Comparison of ENCODE assay signal across 25 cellular contexts in genomic region chr4:141464366-141464765, GRCh38.
A peak's percentile ranks its signal among the peaks of the same experiment; 100 is the strongest.
DNase-seq lines count a peak whose midpoint lies in the region; ATAC-seq and TF ChIP-seq lines count a peak whose summit lies in the region.
"Had no signal": no experiment of that assay in that cellular context is flagged by ENCODE, and none has a peak within 500 bp of the region (broad histone marks: within the 10 kb centered on the region; RNA-seq: fewer than 3 reads in every experiment).

No MANE protein-coding gene starts in this region.

- no peak overlapping the region for H3K9ac ChIP-seq in smooth muscle cell (ENCODE audit: low read depth)
- H3K9ac ChIP-seq: BLaER1 had no signal

- no peak for ATAC-seq in left ventricle myocardium superior
- ATAC-seq: A549; activated CD4-positive, alpha-beta T cell treated with anti-CD3 and anti-CD28 coated beads for 36 hours; activated naive CD8-positive, alpha-beta T cell treated with anti-CD3 and anti-CD28 coated beads, Interleukin-2, amount 50 U/mL, for 24 hours; left cardiac atrium; upper lobe of right lung had no signal

- H3K27ac ChIP-seq in adrenal gland (no peak overlapping the region), smooth muscle cell (ENCODE audit: low read depth) (no peak overlapping the region)
- H3K27ac ChIP-seq: A549, BLaER1, prostate gland, SJSA1, upper lobe of right lung had no signal

- whole genome bisulfite sequencing in adrenal gland, 4 donors, result 21 to 47% (median 35%) methylated on average over 1 of the region's 1 CpG
- WGBS in smooth muscle cell (ENCODE audit: low lambda C conversion rate), result 65% methylated on average over 1 of the region's 1 CpG

- H3K4me3 ChIP-seq in adrenal gland, result no peak overlapping the region
- no peak overlapping the region for H3K4me3 ChIP-seq in smooth muscle cell
- H3K4me3 ChIP-seq: A549, BLaER1, prostate gland, SJSA1, upper lobe of right lung had no signal

- peaks cover 6% of the 10 kb centered on the region for H3K4me1 Mint-ChIP-seq in mesothelial cell of epicardium
- H3K4me1 Mint-ChIP-seq: activated CD4-positive, alpha-beta T cell treated with anti-CD3 and anti-CD28 coated beads for 36 hours; activated naive CD8-positive, alpha-beta T cell treated with anti-CD3 and anti-CD28 coated beads, Interleukin-2, amount 50 U/mL, for 24 hours had no signal

- no peaks in the 10 kb centered on the region for H3K4me1 ChIP-seq in adrenal gland (replicated peaks in 1 of 2)
- no peaks in the 10 kb centered on the region for H3K4me1 ChIP-seq in smooth muscle cell (ENCODE audit: low read depth)
- H3K4me1 ChIP-seq: A549, BLaER1, prostate gland, SJSA1, upper lobe of right lung had no signal

- no peak overlapping the region for H2AFZ ChIP-seq in smooth muscle cell (ENCODE audit: low read depth)

- intact Hi-C loops in adrenal gland (cut with DNase I) (no loop called here), left ventricle myocardium superior (cut with micrococcal nuclease) (no loop called here)

- no peak overlapping the region for H3K27ac Mint-ChIP-seq in mesothelial cell of epicardium
- H3K27ac Mint-ChIP-seq: activated CD4-positive, alpha-beta T cell treated with anti-CD3 and anti-CD28 coated beads for 36 hours; activated naive CD8-positive, alpha-beta T cell treated with anti-CD3 and anti-CD28 coated beads, Interleukin-2, amount 50 U/mL, for 24 hours; activated T-cell treated with anti-CD3 and anti-CD28 coated beads, Interleukin-2, amount 50 U/mL, for 24 hours; T-helper 1 cell treated with Interleukin-12 subunit alpha and Interleukin-12 subunit beta and Interleukin-4 antibody, amounts not matched to agents 30 μg/mL and 1 μg/mL, for 36 hours had no signal

- DNase-seq in COLO668 (lab: John Stamatoyannopoulos, UW; ENCODE audit: unreplicated experiment), result peak; percentile 40
- DNase-seq in M059J (ENCODE audit: low read depth), result peak; percentile 44
- peak; percentile 66 for DNase-seq in NCI-H345 (lab: John Stamatoyannopoulos, UW)
- peak in 5 of 7 donors; percentile 7 to 55 (median 15) for DNase-seq in adrenal gland
- no peak for DNase-seq in smooth muscle cell (lab: John Stamatoyannopoulos, UW; ENCODE audit: unreplicated experiment)
- no peak for DNase-seq in mesothelial cell of epicardium (ENCODE audit: low spot score in 2 of 2, unreplicated experiment in 2 of 2)
- no peak for DNase-seq in occipital lobe (lab: John Stamatoyannopoulos, UW)
- DNase-seq in left ventricle myocardium superior, result no peak
- DNase-seq: activated CD4-positive, alpha-beta T cell treated with anti-CD3 and anti-CD28 coated beads for 36 hours; activated gamma-delta T cell treated with Interleukin-2 at 50 U/mL for 16 hours; activated naive CD8-positive, alpha-beta T cell treated with anti-CD3 and anti-CD28 coated beads, Interleukin-2, amount 50 U/mL, for 24 hours; activated T-cell treated with anti-CD3 and anti-CD28 coated beads, Interleukin-2, amount 50 U/mL, for 24 hours; EL; HCEC 1CT; left cardiac atrium; NCI-H1930; NCI-H524; stimulated activated CD4-positive, alpha-beta T cell treated with anti-CD3 and anti-CD28 coated beads, Interleukin-1b, Interleukin-23, amount 100 ng/mL, for 48 hours; upper lobe of right lung had no signal

- H3K9me3 ChIP-seq in adrenal gland (replicated peaks in 1 of 3) (no peaks in the 10 kb centered on the region), smooth muscle cell (replicated peaks; ENCODE audit: low read depth) (no peaks in the 10 kb centered on the region)
- H3K9me3 ChIP-seq: A549, BLaER1, prostate gland, SJSA1, upper lobe of right lung had no signal

- H3K79me2 ChIP-seq in smooth muscle cell (ENCODE audit: low read depth), result no peaks in the 10 kb centered on the region

- H3K9me3 Mint-ChIP-seq in mesothelial cell of epicardium, result no peaks in the 10 kb centered on the region
- H3K9me3 Mint-ChIP-seq: activated naive CD8-positive, alpha-beta T cell treated with anti-CD3 and anti-CD28 coated beads, Interleukin-2, amount 50 U/mL, for 24 hours; activated T-cell treated with anti-CD3 and anti-CD28 coated beads, Interleukin-2, amount 50 U/mL, for 24 hours; brain; T-helper 1 cell treated with Interleukin-12 subunit alpha and Interleukin-12 subunit beta and Interleukin-4 antibody, amounts not matched to agents 30 μg/mL and 1 μg/mL, for 36 hours had no signal

- H4K20me1 ChIP-seq in smooth muscle cell (ENCODE audit: low read depth), result no peaks in the 10 kb centered on the region
- H4K20me1 ChIP-seq: BLaER1 had no signal

- no peaks in the 10 kb centered on the region for H3K27me3 Mint-ChIP-seq in mesothelial cell of epicardium (ENCODE audit: low read depth)
- H3K27me3 Mint-ChIP-seq: activated CD4-positive, alpha-beta T cell treated with anti-CD3 and anti-CD28 coated beads for 36 hours had no signal

- H3K4me3 Mint-ChIP-seq in mesothelial cell of epicardium, result no peak overlapping the region
- H3K4me3 Mint-ChIP-seq: activated CD4-positive, alpha-beta T cell treated with anti-CD3 and anti-CD28 coated beads for 36 hours; activated naive CD8-positive, alpha-beta T cell treated with anti-CD3 and anti-CD28 coated beads, Interleukin-2, amount 50 U/mL, for 24 hours; activated T-cell treated with anti-CD3 and anti-CD28 coated beads, Interleukin-2, amount 50 U/mL, for 24 hours; brain; T-helper 1 cell treated with Interleukin-12 subunit alpha and Interleukin-12 subunit beta and Interleukin-4 antibody, amounts not matched to agents 30 μg/mL and 1 μg/mL, for 36 hours had no signal

- H3K36me3 ChIP-seq in adrenal gland (replicated peaks in 1 of 2) (no peaks in the 10 kb centered on the region), smooth muscle cell (ENCODE audit: low read depth) (no peaks in the 10 kb centered on the region)
- H3K36me3 ChIP-seq: BLaER1, prostate gland, SJSA1, upper lobe of right lung had no signal

- TF ChIP-seq POLR2A in adrenal gland (IDR thresholded peaks at IDR 0.05), result no peak

- no peaks in the 10 kb centered on the region for H3F3A ChIP-seq in smooth muscle cell (ENCODE audit: low read depth)

- TF ChIP-seq CTCF in adrenal gland (IDR thresholded peaks at IDR 0.05) (no peak), smooth muscle cell (IDR thresholded peaks at IDR 0.05; ENCODE audit: borderline replicate concordance, insufficient read depth, poor library complexity, severe bottlenecking) (no peak), mesothelial cell of epicardium (IDR thresholded peaks at IDR 0.05; ENCODE audit: unreplicated experiment) (no peak)

- H3K27me3 ChIP-seq in adrenal gland (no peaks in the 10 kb centered on the region), smooth muscle cell (ENCODE audit: low read depth) (no peaks in the 10 kb centered on the region)
- H3K27me3 ChIP-seq: BLaER1, SJSA1, upper lobe of right lung had no signal

- no peak overlapping the region for H3K4me2 ChIP-seq in smooth muscle cell
- H3K4me2 ChIP-seq: A549, BLaER1 had no signal

- no peaks in the 10 kb centered on the region for H3K36me3 Mint-ChIP-seq in mesothelial cell of epicardium
- H3K36me3 Mint-ChIP-seq: brain had no signal

Comparison
In these comparisons a context has a peak if more than half of its experiments do, and no peak if none do; other contexts are left out.
1. DNase-seq: peak in COLO668 (single experiment), M059J (single experiment), NCI-H345 (single experiment) and adrenal gland (5 of 7); none in smooth muscle cell (single experiment), mesothelial cell of epicardium (0 of 2), occipital lobe (single experiment) and left ventricle myocardium superior (single experiment).